In genomic region chr7:159145544-159145891, GRCh38 we compare ENCODE assay signal across 14 cellular contexts. TPM values are rescaled to one million over a fixed set of nuclear protein-coding genes. Genes with fewer than 3 reads are reported as not detected.
A peak's percentile ranks its signal among the peaks of the same experiment; 100 is the strongest.
DNase-seq lines count a peak whose midpoint lies in the region; ATAC-seq and TF ChIP-seq lines count a peak whose summit lies in the region.
"Had no signal": no experiment of that assay in that cellular context is flagged by ENCODE, and none has a peak within 500 bp of the region (broad histone marks: within the 10 kb centered on the region; RNA-seq: fewer than 3 reads in every experiment).

No MANE protein-coding gene starts in this region.

- ATAC-seq in GM18858 (IDR thresholded peaks at IDR 0.05; ENCODE audit: unreplicated experiment), result no peak

- H3K4me3 ChIP-seq in BLaER1, result peak overlapping the region; percentile 40; the same call in 1 of the 2 replicates
- H3K4me3 ChIP-seq in hepatocyte, result peak overlapping the region; percentile 32
- H3K4me3 ChIP-seq: SJSA1 had no signal

- H3K27me3 ChIP-seq in BLaER1, result peaks cover 61% of the 10 kb centered on the region
- H3K27me3 ChIP-seq in hepatocyte, result peaks cover 35% of the 10 kb centered on the region

- H3K36me3 ChIP-seq in BLaER1, result no peaks in the 10 kb centered on the region
- H3K36me3 ChIP-seq in KOPT-K1 (ENCODE audit: insufficient read depth, low read length), result peaks cover 19% of the 10 kb centered on the region
- no peaks in the 10 kb centered on the region for H3K36me3 ChIP-seq in hepatocyte (replicated peaks; ENCODE audit: insufficient read depth, low read depth)
- H3K36me3 ChIP-seq: neutrophil, SJSA1 had no signal

- H3K4me2 ChIP-seq in BLaER1 (no peak overlapping the region; the same call in 1 of the 2 replicates), hepatocyte (peak overlapping the region; percentile 99)

- H3K27ac ChIP-seq in BLaER1 (no peak overlapping the region), KOPT-K1 (ENCODE audit: low read depth, low read length, poor library complexity, severe bottlenecking) (peak overlapping the region; percentile 54), hepatocyte (no peak overlapping the region)
- H3K27ac ChIP-seq: neutrophil, SJSA1 had no signal

- TF ChIP-seq CTCF in hepatocyte (IDR thresholded peaks at IDR 0.05; ENCODE audit: poor library complexity), result no peak

- no peaks in the 10 kb centered on the region for H3K9me2 ChIP-seq in hepatocyte (replicated peaks; ENCODE audit: insufficient read depth)

- H3K4me1 ChIP-seq in BLaER1, result peaks cover 27% of the 10 kb centered on the region
- peaks cover 17% of the 10 kb centered on the region for H3K4me1 ChIP-seq in hepatocyte (ENCODE audit: insufficient read depth)

- peaks cover 33% of the 10 kb centered on the region for H4K20me1 ChIP-seq in BLaER1
- no peaks in the 10 kb centered on the region for H4K20me1 ChIP-seq in hepatocyte (ENCODE audit: insufficient read depth, poor library complexity, severe bottlenecking)

- intact Hi-C loops in posterior vena cava (cut with DNase I), result loop anchor here in 1 of 2 donors (10.0 kb wide), 1 partner anchor 121 kb away; no protein-coding TSS in a partner anchor

- H2AFZ ChIP-seq in hepatocyte, result peak overlapping the region; percentile 89

- in situ Hi-C loops in KBM-7 (cut with MboI; ENCODE audit: low pct_unique_long_range_greater_than_20kb, low sequenced_read_pairs), result no loop called here

- peaks cover 10% of the 10 kb centered on the region for H3K9me3 ChIP-seq in BLaER1
- H3K9me3 ChIP-seq in KOPT-K1 (ENCODE audit: insufficient read depth, low read length, poor library complexity, severe bottlenecking), result peaks cover 4% of the 10 kb centered on the region
- H3K9me3 ChIP-seq in hepatocyte (ENCODE audit: low read depth), result no peaks in the 10 kb centered on the region
- H3K9me3 ChIP-seq: neutrophil had no signal

- WGBS in hepatocyte (ENCODE audit: low lambda C conversion rate, missing lambda C conversion rate), result 14% methylated on average over 29 of the region's 29 CpGs

- H3K9ac ChIP-seq in BLaER1, result no peak overlapping the region

- no peaks in the 10 kb centered on the region for H3K79me2 ChIP-seq in hepatocyte

- DNase-seq in hepatocyte (ENCODE audit: low spot score) (no peak), posterior vena cava (ENCODE audit: low spot score) (peak; percentile 75), amygdala (lab: John Stamatoyannopoulos, UW) (no peak), germinal center (ENCODE audit: low spot score) (no peak), KBM-7 (no peak)
- DNase-seq: central memory CD4-positive, alpha-beta T cell; COR-L47; Karpas-422; NCI-H226 had no signal

RNA-seq across cellular contexts. Expression of gene VIPR2, which starts 0.9 kb away (rescaled TPM):
- total RNA-seq in hepatocyte (2.8 and 3.4 TPM in 2 replicates), posterior vena cava (1 to 10 TPM; 5.0 to 7.6 TPM)
- polyA plus RNA-seq in hepatocyte, result 2.7 and 4.5 TPM in 2 replicates
- total RNA-seq: SJSA1 had no signal
